Comparison of ENCODE assay signal across 8 cellular contexts in the genomic region with DNA sequence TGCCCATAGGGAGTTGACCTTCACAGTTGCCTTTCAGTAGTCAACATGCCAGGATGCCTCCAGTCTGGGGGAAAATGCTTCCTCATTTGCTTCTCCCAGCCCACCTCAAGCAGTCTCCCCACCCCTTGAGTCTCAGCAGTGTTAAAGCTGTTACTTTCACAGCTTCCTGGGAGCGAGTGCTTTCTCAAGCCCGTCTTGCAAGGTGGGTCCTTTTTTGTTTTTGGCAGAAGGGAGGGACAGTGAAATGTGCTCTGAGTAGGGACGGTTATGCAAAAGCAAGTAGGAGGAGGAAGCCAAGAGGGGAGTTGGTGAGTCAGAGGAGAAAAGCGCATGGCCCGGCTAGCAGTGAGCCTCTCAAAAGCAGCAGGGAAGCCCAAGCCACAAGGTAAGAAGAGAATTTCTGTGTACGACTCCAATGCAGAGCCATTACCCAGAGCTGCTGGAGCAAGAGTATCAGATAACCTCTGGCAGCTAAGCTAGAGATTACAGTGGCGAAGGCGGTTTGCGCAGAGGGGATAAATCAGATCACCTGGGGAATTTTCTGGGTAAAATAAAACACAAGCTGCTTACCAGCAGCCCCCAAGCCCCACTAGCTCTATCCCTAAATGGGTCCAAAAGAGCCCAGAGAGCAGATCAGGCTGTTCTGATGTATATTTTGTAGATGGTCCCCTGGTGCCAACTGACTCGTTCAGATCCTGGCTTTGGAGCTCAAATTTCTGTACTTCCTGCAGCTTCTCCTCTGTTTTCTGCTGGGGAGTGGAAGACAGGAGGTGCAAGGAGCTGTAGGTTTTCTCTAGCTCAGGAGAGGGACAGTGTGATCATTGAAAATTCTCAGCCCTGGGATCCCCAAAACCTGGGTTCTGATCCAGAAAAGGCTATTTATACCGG. TPM values are rescaled to one million over a fixed set of nuclear protein-coding genes. Genes with fewer than 3 reads are reported as not detected.
DNase-seq lines count a peak whose midpoint lies in the region; ATAC-seq and TF ChIP-seq lines count a peak whose summit lies in the region.

Gene CHST4, plus strand, starts transcription at position 316 of the 888 bp plus-strand sequence. CDS start 10,252 bp downstream, outside the sequence.

- POLR2A ChIA-PET in AG04449 (lab: Yijun Ruan, JAX): no interaction called here

- no peaks in the 10 kb centered on the region for H3K9me3 ChIP-seq in iPS-18a (ENCODE audit: control insufficient read depth, low read depth, low read length)

- H3K36me3 ChIP-seq in iPS-18a (ENCODE audit: control insufficient read depth, low read depth, low read length): no peaks in the 10 kb centered on the region

- H3K27ac ChIP-seq in iPS-18a (ENCODE audit: low read length): peak within 1 kb of the TSS; percentile 97

- H3K9ac ChIP-seq in iPS-18a (ENCODE audit: low read length): peak within 1 kb of the TSS; percentile 77

- ATAC-seq in HG02885 (IDR thresholded peaks at IDR 0.05; ENCODE audit: poor library complexity, unreplicated experiment) (peak; percentile 40), GM18502 (IDR thresholded peaks at IDR 0.05; ENCODE audit: poor library complexity, unreplicated experiment) (no peak), left colon (no peak), HG02678 (IDR thresholded peaks at IDR 0.05; ENCODE audit: unreplicated experiment) (no peak), GM18858 (IDR thresholded peaks at IDR 0.05; ENCODE audit: unreplicated experiment) (no peak)

- H3K4me3 ChIP-seq in AG04449 (ENCODE audit: low read depth, low read length) (peak within 1 kb of the TSS; percentile 12; the same call in 1 of the 2 replicates), iPS-18a (ENCODE audit: low read length) (peak within 1 kb of the TSS; percentile 61)

- no peak for TF ChIP-seq CTCF in AG04449 (IDR thresholded peaks at IDR 0.05; ENCODE audit: insufficient read depth, low read length, missing control alignments)

- peaks cover 28% of the 10 kb centered on the region for H3K4me1 ChIP-seq in iPS-18a (ENCODE audit: control insufficient read depth, low read depth, low read length)

- H3K27me3 ChIP-seq in iPS-18a (ENCODE audit: control insufficient read depth, insufficient read depth, low read length): no peaks in the 10 kb centered on the region

- CTCF ChIA-PET in AG04449 (lab: Yijun Ruan, JAX): interaction anchor here (1.0 to 3.2 kb wide), 5 partner anchors 13 to 114 kb away, joined by 3 to 18 read pairs (median 8); no protein-coding TSS in a partner anchor

- DNase-seq in AG04449 (ENCODE audit: low read depth, low spot score) (no peak), SIG-M5 treated with dmso at 0.1 percent for 504 hours (lab: John Stamatoyannopoulos, UW; ENCODE audit: unreplicated experiment) (peak; percentile 85), left colon (no peak)

- intact Hi-C loops in left colon (cut with DNase I, micrococcal nuclease): no loop called here

RNA-seq across cellular contexts. Expression of gene CHST4, which starts in this region (rescaled TPM):
- total RNA-seq in left colon: not detected
